ENCODE assay signal across 1 cellular context in the genomic region with DNA sequence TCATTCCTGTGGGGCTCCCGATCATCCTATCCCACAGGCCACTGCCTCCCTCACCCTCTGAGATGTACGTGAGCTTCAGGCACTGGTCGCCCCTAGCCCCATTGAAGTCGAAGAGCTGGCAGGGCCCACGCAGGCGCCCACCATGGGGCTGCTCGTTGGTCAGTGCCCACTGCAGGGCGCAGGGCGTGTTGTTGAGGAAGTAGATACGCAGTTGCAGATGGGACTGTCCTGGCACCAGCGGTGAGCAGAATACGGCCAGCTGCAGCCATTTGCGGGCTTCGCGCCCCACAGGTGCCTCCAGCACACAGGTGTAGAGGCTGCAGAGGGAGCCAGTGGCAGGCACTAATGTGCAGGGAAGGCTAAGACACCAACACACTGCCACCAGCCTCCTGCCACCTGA.
A peak's percentile ranks its signal among the peaks of the same experiment; 100 is the strongest.
TF ChIP-seq lines count a peak whose summit lies in the region.

No MANE protein-coding gene starts in this region.

TF ChIP-seq in HepG2, 621 proteins besides CTCF, POLR2A, EP300 and RAD21:
- no peak for TF ChIP-seq ZNF557 (CRISPR knock-in tag; IDR thresholded peaks at IDR 0.05)
- TF ChIP-seq AGO2 (optimal IDR thresholded peaks at IDR 0.05; ENCODE audit: low read depth, low read length): peak; percentile 41
